19 cellular contexts compared by ENCODE assay signal in the genomic region with DNA sequence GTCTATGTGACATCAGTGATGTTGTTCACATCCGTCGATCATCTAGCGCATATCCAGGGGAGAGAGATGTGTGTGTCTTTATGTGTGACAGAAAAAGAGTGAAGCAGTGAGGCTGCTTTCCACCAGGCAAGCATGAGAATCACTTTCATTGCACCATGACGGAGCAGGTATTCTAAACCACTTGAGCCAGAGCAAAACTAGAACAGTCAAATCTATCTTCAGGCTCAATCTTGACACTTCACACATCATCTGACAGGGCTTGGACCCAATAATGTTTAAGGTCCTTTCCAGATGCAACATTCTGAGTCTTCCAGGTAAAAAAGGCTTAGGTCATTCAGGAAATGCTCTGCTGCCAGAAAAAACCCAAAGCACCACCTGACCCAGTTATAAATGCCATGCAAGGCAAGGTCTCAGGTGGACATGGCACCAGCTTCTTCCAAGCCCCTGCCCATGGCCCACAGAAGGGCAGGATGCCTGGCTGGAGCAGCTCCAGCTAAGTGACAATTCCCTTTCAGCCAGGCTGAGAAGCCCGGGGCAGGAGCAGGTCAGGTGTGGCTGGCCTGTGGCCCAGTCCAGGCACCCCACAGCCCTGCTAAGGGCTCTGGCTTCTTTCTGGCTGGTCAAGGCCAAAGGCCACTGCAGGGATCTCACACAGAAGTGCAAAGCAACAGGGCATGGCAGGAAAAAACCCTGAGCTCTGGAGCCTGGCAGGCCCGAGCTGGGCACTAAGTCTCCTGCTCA. TPM values are rescaled to one million over a fixed set of nuclear protein-coding genes. Genes with fewer than 3 reads are reported as not detected.
DNase-seq lines count a peak whose midpoint lies in the region; ATAC-seq, FAIRE-seq and TF ChIP-seq lines count a peak whose summit lies in the region.
"Had no signal": no experiment of that assay in that cellular context is flagged by ENCODE, and none has a peak within 500 bp of the region (broad histone marks: within the 10 kb centered on the region; RNA-seq: fewer than 3 reads in every experiment).

No MANE protein-coding gene starts in this region.

- H3K9ac ChIP-seq in HepG2 (ENCODE audit: insufficient read depth, low read depth, low read length) (no peak overlapping the region), skeletal muscle tissue (ENCODE audit: low read depth in 1 of 3, low read length in 3 of 3) (peak overlapping the region in 2 of 3 donors; percentile 64 to 69)

- peak overlapping the region; percentile 94 for H3K4me3 Mint-ChIP-seq in activated T-helper 17 cell treated with anti-CD3 and anti-CD28 coated beads, Interleukin-2, amount 50 U/mL, for 72 hours
- H3K4me3 Mint-ChIP-seq in activated T-cell treated with anti-CD3 and anti-CD28 coated beads, Interleukin-2, amount 50 U/mL, for 4 hours = no peak overlapping the region
- H3K4me3 Mint-ChIP-seq: natural killer cell had no signal

- H3K36me3 ChIP-seq in HepG2 (replicated peaks in 1 of 2; ENCODE audit: control insufficient read depth in 1 of 2, insufficient read depth in 2 of 2, low read length in 2 of 2) (peaks cover 6 to 14% of the 10 kb centered on the region in 2 experiments; a peak in 4 of 5 replicates), skeletal muscle tissue (ENCODE audit: control insufficient read depth in 3 of 3, insufficient read depth in 3 of 3, low read length in 3 of 3) (peaks cover 0 to 2% (median 0%) of the 10 kb centered on the region in 3 donors), mucosa of descending colon (ENCODE audit: low read depth) (no peaks in the 10 kb centered on the region)
- H3K36me3 ChIP-seq: prostate gland had no signal

- BruUV-seq in HepG2 (replicated peaks; lab: Mats Ljungman, UMichigan) = no TSS peak

- in situ Hi-C loops in HepG2 (cut with HindIII; ENCODE audit: extremely low pct_ligation_motif_present, low pct_unique_long_range_greater_than_20kb) = loop anchor here (25.0 kb wide), 1 partner anchor 262 kb away; no protein-coding TSS in a partner anchor

- no peak for ATAC-seq in activated T-helper 17 cell treated with anti-CD3 and anti-CD28 coated beads, Interleukin-2, amount 50 U/mL, for 72 hours (replicated peaks)
- ATAC-seq in HepG2 (no peak), mucosa of descending colon (no peak)
- ATAC-seq in activated T-cell treated with anti-CD3 and anti-CD28 coated beads, Interleukin-2, amount 50 U/mL, for 4 hours = no peak
- ATAC-seq: natural killer cell had no signal

- no peak for TF ChIP-seq RAD21 in HepG2 (CRISPR knock-in tag; IDR thresholded peaks at IDR 0.05)

- peaks cover 90% of the 10 kb centered on the region for H3K79me2 ChIP-seq in HepG2 (ENCODE audit: insufficient read depth, low read length)

- peaks cover 58% of the 10 kb centered on the region for H3K4me1 ChIP-seq in HepG2 (ENCODE audit: insufficient read depth, low read length)
- H3K4me1 ChIP-seq in skeletal muscle tissue (ENCODE audit: control insufficient read depth in 3 of 3, insufficient read depth in 3 of 3, low read length in 3 of 3) = peaks cover 41 to 59% (median 52%) of the 10 kb centered on the region in 3 donors
- peaks cover 29% of the 10 kb centered on the region for H3K4me1 ChIP-seq in mucosa of descending colon (ENCODE audit: low read depth)

- no peaks in the 10 kb centered on the region for H3K9me3 Mint-ChIP-seq in activated T-helper 17 cell treated with anti-CD3 and anti-CD28 coated beads, Interleukin-2, amount 50 U/mL, for 72 hours
- no peaks in the 10 kb centered on the region for H3K9me3 Mint-ChIP-seq in activated T-cell treated with anti-CD3 and anti-CD28 coated beads, Interleukin-2, amount 50 U/mL, for 4 hours
- H3K9me3 Mint-ChIP-seq: natural killer cell had no signal

- intact Hi-C loops in HepG2 (cut with micrococcal nuclease; ENCODE audit: unreplicated experiment) (no loop called here), mucosa of descending colon (cut with DNase I, micrococcal nuclease) (no loop called here)

- CTCF ChIA-PET in HepG2 (lab: Yijun Ruan, JAX; ENCODE audit: low intra/inter-chr PET ratio, low total read pairs) = interaction anchor here (0.9 kb wide), 1 partner anchor 69 kb away, joined by 3 read pairs; no protein-coding TSS in a partner anchor

- peaks cover 17% of the 10 kb centered on the region for H3K36me3 Mint-ChIP-seq in activated T-helper 17 cell treated with anti-CD3 and anti-CD28 coated beads, Interleukin-2, amount 50 U/mL, for 72 hours (ENCODE audit: low read depth)
- peaks cover 5% of the 10 kb centered on the region for H3K36me3 Mint-ChIP-seq in activated T-cell treated with anti-CD3 and anti-CD28 coated beads, Interleukin-2, amount 50 U/mL, for 4 hours (ENCODE audit: insufficient read depth)
- H3K36me3 Mint-ChIP-seq: natural killer cell had no signal

- H3K27ac Mint-ChIP-seq in activated T-helper 17 cell treated with anti-CD3 and anti-CD28 coated beads, Interleukin-2, amount 50 U/mL, for 72 hours = no peak overlapping the region

- WGBS in HepG2 (ENCODE audit: low lambda C conversion rate) = 95% methylated on average over 4 of the region's 6 CpGs

- no peak for TF ChIP-seq EP300 in HepG2 (IDR thresholded peaks at IDR 0.05; ENCODE audit: low read depth in 2 of 2, low read length in 2 of 2)
- no peak for TF ChIP-seq EP300 in HepG2 (CRISPR knock-in tag; IDR thresholded peaks at IDR 0.05; ENCODE audit: borderline replicate concordance)

- H3K4me1 Mint-ChIP-seq in activated T-helper 17 cell treated with anti-CD3 and anti-CD28 coated beads, Interleukin-2, amount 50 U/mL, for 72 hours = peaks cover 35% of the 10 kb centered on the region
- peaks cover 70% of the 10 kb centered on the region for H3K4me1 Mint-ChIP-seq in activated T-cell treated with anti-CD3 and anti-CD28 coated beads, Interleukin-2, amount 50 U/mL, for 4 hours (ENCODE audit: low read depth)

- H3K27me3 ChIP-seq in HepG2 (ENCODE audit: control insufficient read depth in 1 of 2, insufficient read depth in 2 of 2, low read length in 2 of 2) (no peaks in the 10 kb centered on the region), skeletal muscle tissue (ENCODE audit: control insufficient read depth in 3 of 3, insufficient read depth in 3 of 3, low read length in 3 of 3) (no peaks in the 10 kb centered on the region)
- H3K27me3 ChIP-seq: hepatocyte had no signal

- no peak overlapping the region for H2AFZ ChIP-seq in HepG2 (ENCODE audit: low read length)
- H2AFZ ChIP-seq: hepatocyte had no signal

- no peak for TF ChIP-seq CTCF in HepG2 (CRISPR knock-in tag; IDR thresholded peaks at IDR 0.05)
- TF ChIP-seq CTCF in mucosa of descending colon (IDR thresholded peaks at IDR 0.05) = no peak

- DNase-seq in DMS79 treated with DMSO at 0.1 percent for 48 hours (lab: John Stamatoyannopoulos, UW) (peak; percentile 31), HepG2 (ENCODE audit: low spot score) (no peak), mucosa of descending colon (no peak)
- DNase-seq in activated naive CD4-positive, alpha-beta T cell (lab: John Stamatoyannopoulos, UW) = no peak
- DNase-seq in activated T-cell treated with anti-CD3 and anti-CD28 coated beads, Interleukin-2, amount 50 U/mL, for 4 hours = no peak
- DNase-seq: activated CD4-positive, alpha-beta T cell treated with anti-CD3 and anti-CD28 coated beads, Interleukin-2, amount 50 U/mL, for 1 hour; activated gamma-delta T cell treated with Interleukin-2 at 50 U/mL for 16 hours; DND-41; natural killer cell; NCI-H1092 treated with DMSO at 0.1 percent for 48 hours; NCI-H524 treated with DMSO at 0.1 percent for 48 hours; SHP77; stimulated activated CD8-positive, alpha-beta memory T cell treated with anti-CD3 and anti-CD28 coated beads, Interleukin-4, amount 100 ng/mL, for 48 hours had no signal

- H3K4me2 ChIP-seq in HepG2 (ENCODE audit: low read depth, low read length) = 0 out of 2 replicates have a peak overlapping the region, but pooled peaks have one; percentile 8

- no peak overlapping the region for H3K27ac ChIP-seq in HepG2 (ENCODE audit: extremely low read length, insufficient read depth, low read length)
- peak overlapping the region; percentile 47 for H3K27ac ChIP-seq in skeletal muscle tissue (ENCODE audit: low read depth, low read length)
- H3K27ac ChIP-seq: hepatocyte, prostate gland had no signal

- no peaks in the 10 kb centered on the region for H3K9me3 ChIP-seq in HepG2 (ENCODE audit: low read length)
- no peaks in the 10 kb centered on the region for H3K9me3 ChIP-seq in skeletal muscle tissue (ENCODE audit: control insufficient read depth in 3 of 3, low read length in 3 of 3)
- H3K9me3 ChIP-seq in mucosa of descending colon = no peaks in the 10 kb centered on the region
- H3K9me3 ChIP-seq: prostate gland had no signal

- FAIRE-seq in HepG2 (lab: Jason Lieb, UNC) = no peak
- FAIRE-seq: endometrium, islet of Langerhans had no signal

- H3K27me3 Mint-ChIP-seq in activated T-helper 17 cell treated with anti-CD3 and anti-CD28 coated beads, Interleukin-2, amount 50 U/mL, for 72 hours = no peaks in the 10 kb centered on the region
- no peaks in the 10 kb centered on the region for H3K27me3 Mint-ChIP-seq in activated T-cell treated with anti-CD3 and anti-CD28 coated beads, Interleukin-2, amount 50 U/mL, for 4 hours (ENCODE audit: low read depth)

- H3K4me3 ChIP-seq in HepG2 (replicated peaks in 1 of 3; ENCODE audit: insufficient read depth in 1 of 3, low read depth in 2 of 3, low read length in 3 of 3) = no peak overlapping the region
- H3K4me3 ChIP-seq in skeletal muscle tissue (ENCODE audit: low read length in 3 of 3) = no peak overlapping the region
- no peak overlapping the region for H3K4me3 ChIP-seq in mucosa of descending colon
- H3K4me3 ChIP-seq: hepatocyte, prostate gland had no signal

- H4K20me1 ChIP-seq in HepG2 (ENCODE audit: insufficient read depth, low read length) = peaks cover 69% of the 10 kb centered on the region

- POLR2A ChIA-PET in HepG2 (lab: Yijun Ruan, JAX) = interaction anchor here (0.8 to 1.3 kb wide), 2 partner anchors 57 to 97 kb away, joined by 3 to 6 read pairs; a partner anchor contains a TSS

- no peak for TF ChIP-seq POLR2A in HepG2 (IDR thresholded peaks at IDR 0.05; ENCODE audit: insufficient read depth in 1 of 2, low read depth in 2 of 2, low read length in 2 of 2)

RNA-seq across cellular contexts. Expression of a gene that starts 5.0 kb away (rescaled TPM):
- 100 to 1,000 TPM in 1 of 2 donors, 10 to 100 TPM in 1; 81.6 to 155 TPM for total RNA-seq in activated T-helper 17 cell treated with anti-CD3 and anti-CD28 coated beads, Interleukin-2, amount 50 U/mL, for 72 hours
- total RNA-seq in HepG2 (2016; rRNA removed; fragmentation: Illumina TruSeq; extraction: Trizol) (38.4 and 58.2 TPM in 2 replicates), skeletal muscle tissue (16.7 TPM), mucosa of descending colon (10 to 100 TPM; 43.9 to 63.9 (median 58.7) TPM)
- 8.6 and 10.0 TPM in 2 replicates for total RNA-seq in HepG2 (2016; cell fraction: cytosol; rRNA removed; fragmentation: Illumina TruSeq; extraction: Trizol; ENCODE audit: low read depth)
- 41.2 and 51.9 TPM in 2 replicates for total RNA-seq in HepG2 (2016; cell fraction: insoluble cytoplasmic fraction; rRNA removed; fragmentation: Illumina TruSeq; extraction: Trizol)
- 24.1 and 24.3 TPM in 2 replicates for total RNA-seq in HepG2 (2016; cell fraction: membrane; rRNA removed; fragmentation: Illumina TruSeq; extraction: Trizol)
- total RNA-seq in HepG2 (2016; cell fraction: nucleus; rRNA removed; fragmentation: Illumina TruSeq; extraction: Trizol) = 22.6 and 27.5 TPM in 2 replicates
- polyA plus RNA-seq in HepG2 (2011; rRNA removed) = 25.6 and 27.9 TPM in 2 replicates
- 35.9 and 37.1 TPM in 2 replicates for polyA plus RNA-seq in HepG2 (2011; cell fraction: cytosol; rRNA removed)
- polyA plus RNA-seq in HepG2 (2011; cell fraction: nucleus; rRNA removed) = 16.7 and 17.2 TPM in 2 replicates
- polyA plus RNA-seq in HepG2 (2012) = 37.6 and 45.7 TPM in 2 replicates
- 16.8 and 20.9 TPM in 2 replicates for polyA plus RNA-seq in HepG2 (2016; cell fraction: cytosol; fragmentation: Illumina TruSeq; extraction: Trizol; ENCODE audit: low read depth)
- polyA plus RNA-seq in HepG2 (2016; cell fraction: insoluble cytoplasmic fraction; fragmentation: Illumina TruSeq; extraction: Trizol; ENCODE audit: low read depth) = 86.4 and 99.7 TPM in 2 replicates
- 22.9 and 27.5 TPM in 2 replicates for polyA plus RNA-seq in HepG2 (2016; cell fraction: membrane; fragmentation: Illumina TruSeq; extraction: Trizol; ENCODE audit: low read depth)
- polyA plus RNA-seq in HepG2 (2016; cell fraction: nucleus; fragmentation: Illumina TruSeq; extraction: Trizol; ENCODE audit: insufficient read depth, low read depth) = 51.0 and 52.2 TPM in 2 replicates
- polyA minus RNA-seq in HepG2 (2011; rRNA and poly(A)+ RNA removed; ENCODE audit: low replicate concordance) = 35.9 and 54.6 TPM in 2 replicates
- 26.8 and 28.9 TPM in 2 replicates for polyA minus RNA-seq in HepG2 (2011; cell fraction: cytosol; rRNA and poly(A)+ RNA removed)
- polyA minus RNA-seq in HepG2 (2011; cell fraction: nucleus; rRNA and poly(A)+ RNA removed) = 7.3 and 10.2 TPM in 2 replicates
- 100 to 1,000 TPM; 160 to 171 (median 161) TPM for total RNA-seq in activated T-cell treated with anti-CD3 and anti-CD28 coated beads, Interleukin-2, amount 50 U/mL, for 4 hours

RNA-seq across cellular contexts. Expression of a gene that starts 52.1 kb away (rescaled TPM):
- under 1 TPM in 1 of 2 donors, not detected in 1; 0.48 TPM for total RNA-seq in activated T-helper 17 cell treated with anti-CD3 and anti-CD28 coated beads, Interleukin-2, amount 50 U/mL, for 72 hours
- total RNA-seq in HepG2 (2016; rRNA removed; fragmentation: Illumina TruSeq; extraction: Trizol) = not detected in 2 replicates
- not detected in 2 replicates for total RNA-seq in HepG2 (2016; cell fraction: cytosol; rRNA removed; fragmentation: Illumina TruSeq; extraction: Trizol; ENCODE audit: low read depth)
- total RNA-seq in HepG2 (2016; cell fraction: insoluble cytoplasmic fraction; rRNA removed; fragmentation: Illumina TruSeq; extraction: Trizol) = not detected in 2 replicates
- total RNA-seq in HepG2 (2016; cell fraction: membrane; rRNA removed; fragmentation: Illumina TruSeq; extraction: Trizol) = not detected in 2 replicates
- not detected in 2 replicates for total RNA-seq in HepG2 (2016; cell fraction: nucleus; rRNA removed; fragmentation: Illumina TruSeq; extraction: Trizol)
- polyA plus RNA-seq in HepG2 (2011; rRNA removed) = not detected in 2 replicates
- not detected in 2 replicates for polyA plus RNA-seq in HepG2 (2011; cell fraction: cytosol; rRNA removed)
- polyA plus RNA-seq in HepG2 (2011; cell fraction: nucleus; rRNA removed) = not detected in 2 replicates
- polyA plus RNA-seq in HepG2 (2012) = not detected in 2 replicates
- not detected in 2 replicates for polyA plus RNA-seq in HepG2 (2016; cell fraction: cytosol; fragmentation: Illumina TruSeq; extraction: Trizol; ENCODE audit: low read depth)
- polyA plus RNA-seq in HepG2 (2016; cell fraction: insoluble cytoplasmic fraction; fragmentation: Illumina TruSeq; extraction: Trizol; ENCODE audit: low read depth) = not detected in 2 replicates
- not detected in 2 replicates for polyA plus RNA-seq in HepG2 (2016; cell fraction: membrane; fragmentation: Illumina TruSeq; extraction: Trizol; ENCODE audit: low read depth)
- polyA plus RNA-seq in HepG2 (2016; cell fraction: nucleus; fragmentation: Illumina TruSeq; extraction: Trizol; ENCODE audit: insufficient read depth, low read depth) = not detected in 2 replicates
- polyA minus RNA-seq in HepG2 (2011; rRNA and poly(A)+ RNA removed; ENCODE audit: low replicate concordance) = not detected in 2 replicates
- not detected in 2 replicates for polyA minus RNA-seq in HepG2 (2011; cell fraction: cytosol; rRNA and poly(A)+ RNA removed)
- not detected in 2 replicates for polyA minus RNA-seq in HepG2 (2011; cell fraction: nucleus; rRNA and poly(A)+ RNA removed)
- total RNA-seq in skeletal muscle tissue = not detected
- not detected for total RNA-seq in mucosa of descending colon
- not detected for total RNA-seq in activated T-cell treated with anti-CD3 and anti-CD28 coated beads, Interleukin-2, amount 50 U/mL, for 4 hours
- total RNA-seq: hepatocyte, prostate gland had no signal
- polyA plus RNA-seq: hepatocyte had no signal

RNA-seq across cellular contexts. Expression of a gene that starts 57.0 kb away (rescaled TPM):
- 10 to 100 TPM; 49.8 to 81.5 TPM for total RNA-seq in activated T-helper 17 cell treated with anti-CD3 and anti-CD28 coated beads, Interleukin-2, amount 50 U/mL, for 72 hours
- total RNA-seq in HepG2 (2016; rRNA removed; fragmentation: Illumina TruSeq; extraction: Trizol) = 71.5 and 72.6 TPM in 2 replicates
- 23.8 and 25.0 TPM in 2 replicates for total RNA-seq in HepG2 (2016; cell fraction: cytosol; rRNA removed; fragmentation: Illumina TruSeq; extraction: Trizol; ENCODE audit: low read depth)
- 59.2 and 70.8 TPM in 2 replicates for total RNA-seq in HepG2 (2016; cell fraction: insoluble cytoplasmic fraction; rRNA removed; fragmentation: Illumina TruSeq; extraction: Trizol)
- total RNA-seq in HepG2 (2016; cell fraction: membrane; rRNA removed; fragmentation: Illumina TruSeq; extraction: Trizol) = 31.0 and 35.7 TPM in 2 replicates
- total RNA-seq in HepG2 (2016; cell fraction: nucleus; rRNA removed; fragmentation: Illumina TruSeq; extraction: Trizol) = 41.7 and 54.7 TPM in 2 replicates
- polyA plus RNA-seq in HepG2 (2011; rRNA removed) = 42.9 and 49.4 TPM in 2 replicates
- polyA plus RNA-seq in HepG2 (2011; cell fraction: cytosol; rRNA removed) = 40.3 and 70.3 TPM in 2 replicates
- polyA plus RNA-seq in HepG2 (2011; cell fraction: nucleus; rRNA removed) = 178 and 215 TPM in 2 replicates
- 41.7 and 52.2 TPM in 2 replicates for polyA plus RNA-seq in HepG2 (2012)
- 15.4 and 19.2 TPM in 2 replicates for polyA plus RNA-seq in HepG2 (2016; cell fraction: cytosol; fragmentation: Illumina TruSeq; extraction: Trizol; ENCODE audit: low read depth)
- polyA plus RNA-seq in HepG2 (2016; cell fraction: insoluble cytoplasmic fraction; fragmentation: Illumina TruSeq; extraction: Trizol; ENCODE audit: low read depth) = 61.4 and 63.3 TPM in 2 replicates
- polyA plus RNA-seq in HepG2 (2016; cell fraction: membrane; fragmentation: Illumina TruSeq; extraction: Trizol; ENCODE audit: low read depth) = 24.0 and 26.3 TPM in 2 replicates
- 95.7 and 103 TPM in 2 replicates for polyA plus RNA-seq in HepG2 (2016; cell fraction: nucleus; fragmentation: Illumina TruSeq; extraction: Trizol; ENCODE audit: insufficient read depth, low read depth)
- 45.9 and 52.0 TPM in 2 replicates for polyA minus RNA-seq in HepG2 (2011; rRNA and poly(A)+ RNA removed; ENCODE audit: low replicate concordance)
- polyA minus RNA-seq in HepG2 (2011; cell fraction: cytosol; rRNA and poly(A)+ RNA removed) = 25.5 and 34.2 TPM in 2 replicates
- 41.6 and 45.6 TPM in 2 replicates for polyA minus RNA-seq in HepG2 (2011; cell fraction: nucleus; rRNA and poly(A)+ RNA removed)
- 36.0 TPM for total RNA-seq in skeletal muscle tissue
- total RNA-seq in mucosa of descending colon = 10 to 100 TPM; 55.5 to 80.4 (median 63.4) TPM
- total RNA-seq in activated T-cell treated with anti-CD3 and anti-CD28 coated beads, Interleukin-2, amount 50 U/mL, for 4 hours = 100 to 1,000 TPM; 180 to 193 (median 190) TPM
